Comparison of ENCODE assay signal across 23 cellular contexts in genomic region chr21:39483917-39484316, GRCh38. TPM values are rescaled to one million over a fixed set of nuclear protein-coding genes. Genes with fewer than 3 reads are reported as not detected.
DNase-seq lines count a peak whose midpoint lies in the region; ATAC-seq and TF ChIP-seq lines count a peak whose summit lies in the region.
"Had no signal": no experiment of that assay in that cellular context is flagged by ENCODE, and none has a peak within 500 bp of the region (broad histone marks: within the 10 kb centered on the region; RNA-seq: fewer than 3 reads in every experiment).

No MANE protein-coding gene starts in this region.

- TF ChIP-seq POLR2A in sigmoid colon (IDR thresholded peaks at IDR 0.05) = no peak

- H3K27me3 Mint-ChIP-seq in stimulated activated naive B cell treated with anti-CD40 and anti-IgM and Interleukin-4, amounts not matched to agents 10 μg/mL and 1 μg/mL and 100 μg/mL, for 72 hours = peaks cover 0 to 7% of the 10 kb centered on the region in 2 donors
- H3K27me3 Mint-ChIP-seq: activated naive CD8-positive, alpha-beta T cell treated with anti-CD3 and anti-CD28 coated beads, Interleukin-2, amount 10 ng/mL, durations not matched to agents 7 days and 5 days; progenitor cell of endocrine pancreas had no signal

- H3K36me3 ChIP-seq in GM23248 (ENCODE audit: low read depth) (no peaks in the 10 kb centered on the region), adipocyte (ENCODE audit: control insufficient read depth, insufficient read depth, low read length, severe bottlenecking) (no peaks in the 10 kb centered on the region), fibroblast of lung (ENCODE audit: control insufficient read depth, insufficient read depth, low read length) (no peaks in the 10 kb centered on the region), sigmoid colon (no peaks in the 10 kb centered on the region)
- H3K36me3 ChIP-seq: lower lobe of right lung, uterus, WERI-Rb-1 had no signal

- no peak for TF ChIP-seq EP300 in sigmoid colon (IDR thresholded peaks at IDR 0.05)

- H3K9me3 Mint-ChIP-seq in stimulated activated naive B cell treated with anti-CD40 and anti-IgM and Interleukin-4, amounts not matched to agents 10 μg/mL and 1 μg/mL and 100 μg/mL, for 72 hours = no peaks in the 10 kb centered on the region
- H3K9me3 Mint-ChIP-seq: activated T-helper 2 cell treated with anti-CD3 and anti-CD28 coated beads, Interferon-gamma antibody, Interleukin-2, Interleukin-4, amounts not matched to agents 10 μg/mL and 5 μg/mL and 100 μg/mL, durations not matched to agents 14 hours and 24 hours and 36 hours; CD4-positive, CD25-positive, alpha-beta regulatory T cell had no signal

- H3K9ac ChIP-seq in GM23248 (no peak overlapping the region), adipocyte (ENCODE audit: low read length) (no peak overlapping the region), fibroblast of lung (ENCODE audit: insufficient read depth, low read length) (no peak overlapping the region)

- no peaks in the 10 kb centered on the region for H3F3A ChIP-seq in GM23248 (ENCODE audit: insufficient read depth)

- H3K27ac ChIP-seq in GM23248 (no peak overlapping the region), fibroblast of lung (ENCODE audit: insufficient read depth, low read length) (no peak overlapping the region), sigmoid colon (peak overlapping the region in 3 of 4 donors; percentile 35 to 51 (median 38))
- H3K27ac ChIP-seq: cardiac muscle cell, lower lobe of right lung, SK-N-MC, WERI-Rb-1 had no signal

- no peak overlapping the region for H2AFZ ChIP-seq in GM23248
- no peak overlapping the region for H2AFZ ChIP-seq in fibroblast of lung (ENCODE audit: low read length)

- intact Hi-C loops in sigmoid colon (cut with DNase I) = no loop called here

- in situ Hi-C loops in GM23248 (cut with MboI) = no loop called here

- H3K9me3 ChIP-seq in GM23248 (ENCODE audit: low read depth) = no peaks in the 10 kb centered on the region
- no peaks in the 10 kb centered on the region for H3K9me3 ChIP-seq in adipocyte (ENCODE audit: control insufficient read depth, low read length)
- H3K9me3 ChIP-seq in fibroblast of lung (ENCODE audit: control insufficient read depth, insufficient read depth, low read depth, low read length) = no peaks in the 10 kb centered on the region
- no peaks in the 10 kb centered on the region for H3K9me3 ChIP-seq in sigmoid colon
- H3K9me3 ChIP-seq: lower lobe of right lung, uterus had no signal

- H3K4me1 ChIP-seq in GM23248 (ENCODE audit: insufficient read depth) (peaks cover 5% of the 10 kb centered on the region), adipocyte (ENCODE audit: control insufficient read depth, insufficient read depth, low read length) (peaks cover 28% of the 10 kb centered on the region), fibroblast of lung (ENCODE audit: control insufficient read depth, extremely low read depth, insufficient read depth, low read length) (no peaks in the 10 kb centered on the region), sigmoid colon (peaks cover 0 to 18% (median 6%) of the 10 kb centered on the region in 4 donors)
- H3K4me1 ChIP-seq: lower lobe of right lung, uterus had no signal

- no peak for ATAC-seq in stimulated activated naive B cell treated with anti-CD40 and anti-IgM and Interleukin-4, amounts not matched to agents 10 μg/mL and 1 μg/mL and 100 μg/mL, for 72 hours (replicated peaks)
- ATAC-seq in HG03439 (IDR thresholded peaks at IDR 0.05; ENCODE audit: unreplicated experiment) = no peak
- ATAC-seq: HepG2, lower lobe of right lung had no signal

- DNase-seq in GM23248 (peak; percentile 17), adipocyte (ENCODE audit: low read depth) (peak; percentile 74), fibroblast of lung (ENCODE audit: low read depth in 2 of 2) (peak; percentile 36 to 74), sigmoid colon (no peak), DMS 273 treated with DMSO at 0.1 percent for 48 hours (lab: John Stamatoyannopoulos, UW) (no peak)
- DNase-seq in stimulated activated naive B cell treated with anti-CD40 and anti-IgM and Interleukin-4, amounts not matched to agents 10 μg/mL and 1 μg/mL and 100 μg/mL, for 72 hours = no peak
- DNase-seq in activated T-cell treated with anti-CD3 and anti-CD28 coated beads, Interleukin-2, amount 50 U/mL, for 1 hour = no peak
- DNase-seq: activated CD4-positive, alpha-beta T cell treated with anti-CD3 and anti-CD28 coated beads, Interleukin-2, amount 50 U/mL, for 1 hour; activated naive CD8-positive, alpha-beta T cell treated with anti-CD3 and anti-CD28 coated beads, Interleukin-2, amount 10 ng/mL, durations not matched to agents 7 days and 5 days; CD4-positive, CD25-positive, alpha-beta regulatory T cell; dermis blood vessel endothelial cell; lower lobe of right lung; NCI-H2107; NCI-H510A treated with DMSO at 0.1 percent for 48 hours; uterus; WERI-Rb-1 had no signal

- TF ChIP-seq CTCF in fibroblast of lung (conservative IDR thresholded peaks at IDR 0.05 in 1 of 2, IDR thresholded peaks at IDR 0.05 in 1 of 2; ENCODE audit: low read depth in 1 of 2, low read length in 2 of 2) = no peak
- no peak for TF ChIP-seq CTCF in sigmoid colon (IDR thresholded peaks at IDR 0.05)

- no peaks in the 10 kb centered on the region for H3K36me3 Mint-ChIP-seq in stimulated activated naive B cell treated with anti-CD40 and anti-IgM and Interleukin-4, amounts not matched to agents 10 μg/mL and 1 μg/mL and 100 μg/mL, for 72 hours
- H3K36me3 Mint-ChIP-seq: activated naive CD8-positive, alpha-beta T cell treated with anti-CD3 and anti-CD28 coated beads, Interleukin-2, amount 10 ng/mL, durations not matched to agents 7 days and 5 days; CD4-positive, CD25-positive, alpha-beta regulatory T cell had no signal

- WGBS in GM23248 (ENCODE audit: low coverage in 1 of 2, low lambda C conversion rate in 2 of 2, missing lambda C conversion rate in 2 of 2), 2 experiments = 48 to 59% methylated on average over 1 of the region's 1 CpG
- 63 to 72% methylated on average over 1 of the region's 1 CpG for WGBS in sigmoid colon, 2 donors

- H3K27me3 ChIP-seq in GM23248 (replicated peaks; ENCODE audit: insufficient read depth) = no peaks in the 10 kb centered on the region
- no peaks in the 10 kb centered on the region for H3K27me3 ChIP-seq in adipocyte (replicated peaks; ENCODE audit: control insufficient read depth, insufficient read depth, low read length)
- no peaks in the 10 kb centered on the region for H3K27me3 ChIP-seq in fibroblast of lung (ENCODE audit: control insufficient read depth, insufficient read depth, low read length)
- H3K27me3 ChIP-seq in sigmoid colon = no peaks in the 10 kb centered on the region
- H3K27me3 ChIP-seq: cardiac muscle cell, uterus had no signal

- H4K20me1 ChIP-seq in GM23248 (ENCODE audit: insufficient read depth) (no peaks in the 10 kb centered on the region), fibroblast of lung (ENCODE audit: control insufficient read depth, extremely low read depth, insufficient read depth, low read length) (no peaks in the 10 kb centered on the region)

- no peak overlapping the region for H3K4me3 ChIP-seq in GM23248
- H3K4me3 ChIP-seq in adipocyte (ENCODE audit: low read length) = no peak overlapping the region
- no peak overlapping the region for H3K4me3 ChIP-seq in fibroblast of lung (replicated peaks in 1 of 4; ENCODE audit: control extremely low read depth in 1 of 4, insufficient read depth in 1 of 4, low read depth in 3 of 4, low read length in 4 of 4)
- H3K4me3 ChIP-seq in sigmoid colon = no peak overlapping the region
- H3K4me3 ChIP-seq: cardiac muscle cell, lower lobe of right lung, SK-N-MC, uterus had no signal

- H3K4me2 ChIP-seq in GM23248 (ENCODE audit: unreplicated experiment) = no peak overlapping the region
- H3K4me2 ChIP-seq in fibroblast of lung (ENCODE audit: extremely low read depth, insufficient read depth, low read length) = no peak overlapping the region

- H3K27ac Mint-ChIP-seq in stimulated activated naive B cell treated with anti-CD40 and anti-IgM and Interleukin-4, amounts not matched to agents 10 μg/mL and 1 μg/mL and 100 μg/mL, for 72 hours = no peak overlapping the region
- H3K27ac Mint-ChIP-seq: activated naive CD8-positive, alpha-beta T cell treated with anti-CD3 and anti-CD28 coated beads, Interleukin-2, amount 10 ng/mL, durations not matched to agents 7 days and 5 days; activated T-helper 2 cell treated with anti-CD3 and anti-CD28 coated beads, Interferon-gamma antibody, Interleukin-2, Interleukin-4, amounts not matched to agents 10 μg/mL and 5 μg/mL and 100 μg/mL, durations not matched to agents 14 hours and 24 hours and 36 hours; CD4-positive, CD25-positive, alpha-beta regulatory T cell; progenitor cell of endocrine pancreas had no signal

- H3K79me2 ChIP-seq in GM23248 (ENCODE audit: insufficient read depth) = no peaks in the 10 kb centered on the region
- no peaks in the 10 kb centered on the region for H3K79me2 ChIP-seq in fibroblast of lung (ENCODE audit: control insufficient read depth, insufficient read depth, low read length)

- no peak overlapping the region for H3K4me3 Mint-ChIP-seq in stimulated activated naive B cell treated with anti-CD40 and anti-IgM and Interleukin-4, amounts not matched to agents 10 μg/mL and 1 μg/mL and 100 μg/mL, for 72 hours
- H3K4me3 Mint-ChIP-seq: activated naive CD8-positive, alpha-beta T cell treated with anti-CD3 and anti-CD28 coated beads, Interleukin-2, amount 10 ng/mL, durations not matched to agents 7 days and 5 days; CD4-positive, CD25-positive, alpha-beta regulatory T cell had no signal

- H3K9me2 ChIP-seq in GM23248 (ENCODE audit: insufficient read depth) = no peaks in the 10 kb centered on the region; the same call in 1 of the 2 replicates

- H3K4me1 Mint-ChIP-seq in stimulated activated naive B cell treated with anti-CD40 and anti-IgM and Interleukin-4, amounts not matched to agents 10 μg/mL and 1 μg/mL and 100 μg/mL, for 72 hours = no peaks in the 10 kb centered on the region
- H3K4me1 Mint-ChIP-seq: activated naive CD8-positive, alpha-beta T cell treated with anti-CD3 and anti-CD28 coated beads, Interleukin-2, amount 10 ng/mL, durations not matched to agents 7 days and 5 days; CD4-positive, CD25-positive, alpha-beta regulatory T cell had no signal

RNA-seq across cellular contexts. Expression of gene SH3BGR, which starts 32.1 kb away (rescaled TPM):
- 0.76 and 4.4 TPM in 2 replicates for total RNA-seq in GM23248 (2014; rRNA removed; shearing (Covaris generic))
- polyA plus RNA-seq in GM23248 (2016; fragmentation: Nextera tagmentation; extraction: Ambion mirVana) (5.0 and 5.7 TPM in 2 replicates), fibroblast of lung (1.6 and 1.8 TPM in 2 replicates), sigmoid colon (1 to 10 TPM; 3.6 to 6.0 (median 5.5) TPM)
- total RNA-seq in fibroblast of lung (3.3 and 6.8 TPM in 2 replicates), sigmoid colon (10 to 100 TPM in 3 of 4 donors, 1 to 10 TPM in 1; 6.4 to 32.7 (median 23.5) TPM)
- 1.6 and 2.0 TPM in 2 replicates for polyA plus RNA-seq in fibroblast of lung (2012)
- polyA minus RNA-seq in fibroblast of lung (ENCODE audit: low replicate concordance) = 1.6 TPM in 1 of 2 replicates, not detected in the other
- total RNA-seq: CD4-positive, CD25-positive, alpha-beta regulatory T cell; HepG2 had no signal

RNA-seq across cellular contexts. Expression of gene LCA5L, which starts 38.3 kb away (rescaled TPM):
- total RNA-seq in GM23248 (2014; rRNA removed; shearing (Covaris generic)) = 1.1 TPM in 2 replicates
- polyA plus RNA-seq in GM23248 (2016; fragmentation: Nextera tagmentation; extraction: Ambion mirVana) (2.4 and 3.0 TPM in 2 replicates), fibroblast of lung (0.38 and 1.0 TPM in 2 replicates), sigmoid colon (under 1 TPM; 0.60 to 0.79 (median 0.69) TPM)
- total RNA-seq in fibroblast of lung (0.51 and 0.66 TPM in 2 replicates), sigmoid colon (1 to 10 TPM in 3 of 4 donors, under 1 TPM in 1; 0.82 to 5.5 (median 2.1) TPM)
- 0.46 and 0.76 TPM in 2 replicates for polyA plus RNA-seq in fibroblast of lung (2012)
- polyA minus RNA-seq in fibroblast of lung (ENCODE audit: low replicate concordance) = 0.94 TPM in 1 of 2 replicates, not detected in the other
- total RNA-seq: activated naive CD8-positive, alpha-beta T cell treated with anti-CD3 and anti-CD28 coated beads, Interleukin-2, amount 10 ng/mL, durations not matched to agents 7 days and 5 days; CD4-positive, CD25-positive, alpha-beta regulatory T cell; T-helper 2 cell treated with Interferon-gamma antibody and Interleukin-4, amounts not matched to agents 100 ng/mL and 5 ng/mL, for 36 hours had no signal
- polyA plus RNA-seq: CD4-positive, CD25-positive, alpha-beta regulatory T cell had no signal

Comparison
In these comparisons a context has a peak if more than half of its experiments do, and no peak if none do; other contexts are left out.
1. DNase-seq: peak in GM23248 (single experiment), adipocyte (single experiment) and fibroblast of lung (2 of 2); none in sigmoid colon (single experiment), DMS 273 treated with DMSO at 0.1 percent for 48 hours (single experiment), stimulated activated naive B cell treated with anti-CD40 and anti-IgM and Interleukin-4, amounts not matched to agents 10 μg/mL and 1 μg/mL and 100 μg/mL, for 72 hours (single experiment) and activated T-cell treated with anti-CD3 and anti-CD28 coated beads, Interleukin-2, amount 50 U/mL, for 1 hour (single experiment).
2. H3K27ac ChIP-seq: peak in sigmoid colon (3 of 4); none in GM23248 (single experiment) and fibroblast of lung (single experiment).